Comparison of ENCODE assay signal across 7 cellular contexts in the genomic region with DNA sequence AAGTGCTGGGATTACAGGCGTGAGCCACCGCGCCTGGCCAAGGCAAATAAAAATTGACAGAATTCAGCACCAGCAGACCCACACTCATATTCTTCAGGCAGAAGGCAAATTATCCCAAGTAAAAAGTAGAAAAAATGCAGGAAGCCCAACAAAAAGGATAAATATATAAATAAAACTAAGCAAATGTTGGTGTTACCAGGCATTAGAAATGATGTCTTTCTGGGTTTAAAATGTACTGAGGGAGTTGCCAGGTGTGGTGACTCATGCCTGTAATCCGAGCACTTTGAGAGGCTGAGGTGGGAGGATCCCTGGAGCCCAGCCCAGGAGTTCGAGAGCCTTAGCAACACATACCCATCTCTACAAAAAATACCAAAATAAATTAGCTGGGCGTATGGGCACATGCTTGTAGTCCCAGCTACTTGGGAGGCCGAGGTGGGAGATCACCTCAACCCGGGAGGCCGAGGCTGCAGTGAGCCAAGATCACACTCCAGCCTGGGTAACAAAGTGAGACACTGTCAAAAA. TPM values are rescaled to one million over a fixed set of nuclear protein-coding genes. Genes with fewer than 3 reads are reported as not detected.
A peak's percentile ranks its signal among the peaks of the same experiment; 100 is the strongest.
DNase-seq lines count a peak whose midpoint lies in the region; TF ChIP-seq lines count a peak whose summit lies in the region.
"Had no signal": no experiment of that assay in that cellular context is flagged by ENCODE, and none has a peak within 500 bp of the region (broad histone marks: within the 10 kb centered on the region; RNA-seq: fewer than 3 reads in every experiment).

No MANE protein-coding gene starts in this region.

- peaks cover 14% of the 10 kb centered on the region for H3K27me3 Mint-ChIP-seq in neural progenitor cell (ENCODE audit: insufficient read depth, low read depth)
- H3K27me3 Mint-ChIP-seq: memory B cell had no signal

- DNase-seq in DMS53 treated with DMSO at 0.1 percent for 48 hours (lab: John Stamatoyannopoulos, UW; ENCODE audit: unreplicated experiment) = peak; percentile 83
- DNase-seq in SJSA1 (ENCODE audit: low read depth in 1 of 2, low spot score in 2 of 2) = peak; percentile 58 to 85
- peak; percentile 46 for DNase-seq in left kidney (ENCODE audit: low read depth, low spot score)
- no peak for DNase-seq in neural progenitor cell (ENCODE audit: low spot score)
- no peak for DNase-seq in GM20000 (ENCODE audit: low spot score)
- DNase-seq in GM10266 (ENCODE audit: extremely low spot score) = no peak

- no peak overlapping the region for H3K4me3 Mint-ChIP-seq in neural progenitor cell
- H3K4me3 Mint-ChIP-seq: memory B cell had no signal

- peaks cover 12% of the 10 kb centered on the region for H3K4me1 Mint-ChIP-seq in neural progenitor cell

- H2AFZ ChIP-seq in neural progenitor cell (replicated peaks) = no peak overlapping the region

- TF ChIP-seq CTCF in neural progenitor cell (IDR thresholded peaks at IDR 0.05) = no peak
- no peak for TF ChIP-seq CTCF in GM20000 (IDR thresholded peaks at IDR 0.05; ENCODE audit: extremely low read depth, missing control alignments)
- no peak for TF ChIP-seq CTCF in GM10266 (IDR thresholded peaks at IDR 0.05; ENCODE audit: control insufficient read depth, insufficient read depth, low read depth, missing control alignments)

- no peak overlapping the region for H3K4me2 ChIP-seq in neural progenitor cell

- H3K27me3 ChIP-seq in SJSA1 (replicated peaks) = no peaks in the 10 kb centered on the region
- H3K27me3 ChIP-seq in neural progenitor cell = no peaks in the 10 kb centered on the region

- H3K4me1 ChIP-seq in SJSA1 (replicated peaks) = peaks cover 23% of the 10 kb centered on the region
- H3K4me1 ChIP-seq in neural progenitor cell = peaks cover 7% of the 10 kb centered on the region

- H3K27ac ChIP-seq in SJSA1 (peak overlapping the region; percentile 21; the same call in 1 of the 2 replicates), neural progenitor cell (no peak overlapping the region)

- H3K36me3 Mint-ChIP-seq in neural progenitor cell = peaks cover 11% of the 10 kb centered on the region

- H3K9ac ChIP-seq in neural progenitor cell = no peak overlapping the region

- no peak overlapping the region for H3K4me3 ChIP-seq in SJSA1
- no peak overlapping the region for H3K4me3 ChIP-seq in neural progenitor cell

- peaks cover 70% of the 10 kb centered on the region for H3K79me2 ChIP-seq in neural progenitor cell (ENCODE audit: low read depth)

- peaks cover 14% of the 10 kb centered on the region for H3F3A ChIP-seq in neural progenitor cell (ENCODE audit: low read depth)

- H3K9me3 ChIP-seq in SJSA1 (replicated peaks) = no peaks in the 10 kb centered on the region
- H3K9me3 ChIP-seq in neural progenitor cell (ENCODE audit: low read depth) = no peaks in the 10 kb centered on the region

- peaks cover 92% of the 10 kb centered on the region for H3K36me3 ChIP-seq in SJSA1
- no peaks in the 10 kb centered on the region for H3K36me3 ChIP-seq in neural progenitor cell

- H3K27ac Mint-ChIP-seq in neural progenitor cell = no peak overlapping the region
- H3K27ac Mint-ChIP-seq: memory B cell had no signal

- H3K9me3 Mint-ChIP-seq in neural progenitor cell = no peaks in the 10 kb centered on the region
- H3K9me3 Mint-ChIP-seq: memory B cell had no signal

- H4K20me1 ChIP-seq in neural progenitor cell (ENCODE audit: low read depth) = peaks cover 82% of the 10 kb centered on the region

RNA-seq across cellular contexts. Expression of gene INTS11, which starts 6.3 kb away (rescaled TPM):
- 66.7 and 81.0 TPM in 2 replicates for total RNA-seq in SJSA1 (2014; rRNA removed; shearing (Covaris generic))
- total RNA-seq in neural progenitor cell (ENCODE audit: low replicate concordance) = 62.4 and 116 TPM in 2 replicates

RNA-seq across cellular contexts. Expression of gene CPTP, which starts 6.4 kb away (rescaled TPM):
- 29.4 and 39.2 TPM in 2 replicates for total RNA-seq in SJSA1 (2014; rRNA removed; shearing (Covaris generic))
- total RNA-seq in neural progenitor cell (ENCODE audit: low replicate concordance) = 1.0 and 13.5 TPM in 2 replicates

RNA-seq across cellular contexts. Expression of gene PUSL1, which starts 9.8 kb away (rescaled TPM):
- total RNA-seq in SJSA1 (2014; rRNA removed; shearing (Covaris generic)) = 27.3 and 35.1 TPM in 2 replicates
- 3.7 and 22.5 TPM in 2 replicates for total RNA-seq in neural progenitor cell (ENCODE audit: low replicate concordance)

RNA-seq across cellular contexts. Expression of gene ACAP3, which starts 10.5 kb away (rescaled TPM):
- 41.1 and 44.8 TPM in 2 replicates for total RNA-seq in SJSA1 (2014; rRNA removed; shearing (Covaris generic))
- 10.7 and 24.6 TPM in 2 replicates for total RNA-seq in neural progenitor cell (ENCODE audit: low replicate concordance)

RNA-seq across cellular contexts. Expression of gene TAS1R3, which starts 12.9 kb away (rescaled TPM):
- total RNA-seq in SJSA1 (2014; rRNA removed; shearing (Covaris generic)) = 0.03 and 0.16 TPM in 2 replicates
- 0.22 TPM in 1 of 2 replicates, not detected in the other for total RNA-seq in neural progenitor cell (ENCODE audit: low replicate concordance)

Comparison
In these comparisons a context has a peak if more than half of its experiments do, and no peak if none do; other contexts are left out.
1. DNase-seq: peak in DMS53 treated with DMSO at 0.1 percent for 48 hours (single experiment), SJSA1 (2 of 2) and left kidney (single experiment); none in neural progenitor cell (single experiment), GM20000 (single experiment) and GM10266 (single experiment).